35 cellular contexts compared by ENCODE assay signal in genomic region chr22:20756846-20757245, GRCh38. TPM values are rescaled to one million over a fixed set of nuclear protein-coding genes. Genes with fewer than 3 reads are reported as not detected.
"Had no signal": no experiment of that assay in that cellular context is flagged by ENCODE, and none has a peak within 500 bp of the region (broad histone marks: within the 10 kb centered on the region; RNA-seq: fewer than 3 reads in every experiment).

No MANE protein-coding gene starts in this region.

- ATAC-seq: activated CD4-positive, alpha-beta T cell treated with anti-CD3 and anti-CD28 coated beads for 36 hours; activated CD8-positive, alpha-beta memory T cell treated with anti-CD3 and anti-CD28 coated beads, Interleukin-2, amount 10 ng/mL, durations not matched to agents 7 days and 5 days; activated CD8-positive, alpha-beta T cell treated with anti-CD3 and anti-CD28 coated beads, Interleukin-2, amount 10 ng/mL, durations not matched to agents 7 days and 5 days; activated T-cell treated with anti-CD3 and anti-CD28 coated beads, Interleukin-2, amount 50 U/mL, for 72 hours; effector memory CD8-positive, alpha-beta T cell; foreskin keratinocyte; gastrocnemius medialis; heart left ventricle; T-cell had no signal

- H3K27ac Mint-ChIP-seq: activated CD4-positive, alpha-beta memory T cell treated with anti-CD3 and anti-CD28 coated beads for 36 hours; activated CD4-positive, alpha-beta T cell treated with anti-CD3 and anti-CD28 coated beads for 36 hours; activated CD4-positive, alpha-beta T cell treated with anti-CD3 and anti-CD28 coated beads, Interleukin-2, amount 10 ng/mL, durations not matched to agents 24 days and 14 days; activated CD8-positive, alpha-beta memory T cell treated with anti-CD3 and anti-CD28 coated beads, Interleukin-2, amount 10 ng/mL, durations not matched to agents 7 days and 5 days; activated CD8-positive, alpha-beta T cell treated with anti-CD3 and anti-CD28 coated beads, Interleukin-2, amount 10 ng/mL, durations not matched to agents 7 days and 5 days; activated naive CD4-positive, alpha-beta T cell treated with anti-CD3 and anti-CD28 coated beads for 36 hours; activated naive CD8-positive, alpha-beta T cell; activated T-cell treated with anti-CD3 and anti-CD28 coated beads, Interleukin-2, amount 50 U/mL, for 24 hours; activated T-cell treated with anti-CD3 and anti-CD28 coated beads, Interleukin-2, amount 50 U/mL, for 72 hours; dendritic cell treated with granulocyte-macrophage colony-stimulating factor and Interleukin-4, amounts not matched to agents 40 ng/mL and 50 ng/mL, for 4 days; T-cell; T-helper 1 cell treated with Interleukin-12 subunit alpha and Interleukin-12 subunit beta and Interleukin-4 antibody, amounts not matched to agents 30 μg/mL and 1 μg/mL, for 36 hours; T-helper 2 cell treated with Interferon-gamma antibody and Interleukin-4, amounts not matched to agents 5 μg/mL and 100 μg/mL, for 36 hours had no signal

- DNase-seq: activated CD4-positive, alpha-beta memory T cell treated with anti-CD3 and anti-CD28 coated beads for 36 hours; activated CD4-positive, alpha-beta T cell treated with anti-CD3 and anti-CD28 coated beads for 36 hours; activated CD4-positive, alpha-beta T cell treated with anti-CD3 and anti-CD28 coated beads, Interleukin-2, amount 10 ng/mL, durations not matched to agents 24 days and 14 days; activated CD4-positive, CD25-positive, alpha-beta regulatory T cell; activated CD4-positive, CD25-positive, alpha-beta regulatory T cell treated with anti-CD3 and anti-CD28 coated beads, Interleukin-2, amount 50 U/mL, for 72 hours; activated CD8-positive, alpha-beta memory T cell treated with anti-CD3 and anti-CD28 coated beads, Interleukin-2, amount 10 ng/mL, durations not matched to agents 7 days and 5 days; activated CD8-positive, alpha-beta memory T cell treated with anti-CD3 and anti-CD28 coated beads, Interleukin-2, amount 50 U/mL, for 4 hours; activated CD8-positive, alpha-beta T cell treated with anti-CD3 and anti-CD28 coated beads, Interleukin-2, amount 10 ng/mL, durations not matched to agents 7 days and 5 days; activated effector memory CD4-positive, alpha-beta T cell treated with Interleukin-2 at 50 U/mL for 16 hours; activated naive CD4-positive, alpha-beta T cell treated with anti-CD3 and anti-CD28 coated beads for 36 hours; activated T-cell treated with anti-CD3 and anti-CD28 coated beads for 4 hours; activated T-cell treated with anti-CD3 and anti-CD28 coated beads, Interleukin-2, amount 50 U/mL, for 24 hours; activated T-cell treated with anti-CD3 and anti-CD28 coated beads, Interleukin-2, amount 50 U/mL, for 72 hours; amniotic stem cell; anterior cingulate cortex; brain microvascular endothelial cell; central memory CD4-positive, alpha-beta T cell; cerebellar nuclear complex; dorsolateral prefrontal cortex; effector memory CD8-positive, alpha-beta T cell; erythroblast; foreskin keratinocyte; gastrocnemius medialis; glutamatergic neuron; heart left ventricle; SW 1271; T-cell; T1000; WERI-Rb-1 had no signal

- H3K4me3 Mint-ChIP-seq: activated CD4-positive, alpha-beta memory T cell treated with anti-CD3 and anti-CD28 coated beads for 36 hours; activated CD4-positive, alpha-beta T cell treated with anti-CD3 and anti-CD28 coated beads for 36 hours; activated CD4-positive, alpha-beta T cell treated with anti-CD3 and anti-CD28 coated beads, Interleukin-2, amount 10 ng/mL, durations not matched to agents 24 days and 14 days; activated CD8-positive, alpha-beta memory T cell treated with anti-CD3 and anti-CD28 coated beads, Interleukin-2, amount 10 ng/mL, durations not matched to agents 7 days and 5 days; activated CD8-positive, alpha-beta T cell treated with anti-CD3 and anti-CD28 coated beads, Interleukin-2, amount 10 ng/mL, durations not matched to agents 7 days and 5 days; activated naive CD4-positive, alpha-beta T cell treated with anti-CD3 and anti-CD28 coated beads for 36 hours; activated naive CD8-positive, alpha-beta T cell; activated T-cell treated with anti-CD3 and anti-CD28 coated beads, Interleukin-2, amount 50 U/mL, for 24 hours; activated T-cell treated with anti-CD3 and anti-CD28 coated beads, Interleukin-2, amount 50 U/mL, for 72 hours; dendritic cell treated with granulocyte-macrophage colony-stimulating factor and Interleukin-4, amounts not matched to agents 40 ng/mL and 50 ng/mL, for 4 days; effector memory CD8-positive, alpha-beta T cell; T-cell; T-helper 1 cell treated with Interleukin-12 subunit alpha and Interleukin-12 subunit beta and Interleukin-4 antibody, amounts not matched to agents 30 μg/mL and 1 μg/mL, for 36 hours; T-helper 2 cell treated with Interferon-gamma antibody and Interleukin-4, amounts not matched to agents 5 μg/mL and 100 μg/mL, for 36 hours had no signal

- H3K27me3 Mint-ChIP-seq: activated CD4-positive, alpha-beta memory T cell treated with anti-CD3 and anti-CD28 coated beads for 36 hours; activated CD4-positive, alpha-beta T cell treated with anti-CD3 and anti-CD28 coated beads for 36 hours; activated CD4-positive, alpha-beta T cell treated with anti-CD3 and anti-CD28 coated beads, Interleukin-2, amount 10 ng/mL, durations not matched to agents 24 days and 14 days; activated CD8-positive, alpha-beta memory T cell treated with anti-CD3 and anti-CD28 coated beads, Interleukin-2, amount 10 ng/mL, durations not matched to agents 7 days and 5 days; activated naive CD8-positive, alpha-beta T cell; activated T-cell treated with anti-CD3 and anti-CD28 coated beads, Interleukin-2, amount 50 U/mL, for 24 hours; dendritic cell treated with granulocyte-macrophage colony-stimulating factor and Interleukin-4, amounts not matched to agents 40 ng/mL and 50 ng/mL, for 4 days; effector memory CD8-positive, alpha-beta T cell; T-cell had no signal

- H3K9me3 Mint-ChIP-seq: activated CD4-positive, alpha-beta memory T cell treated with anti-CD3 and anti-CD28 coated beads for 36 hours; activated CD4-positive, alpha-beta T cell treated with anti-CD3 and anti-CD28 coated beads, Interleukin-2, amount 10 ng/mL, durations not matched to agents 24 days and 14 days; activated naive CD4-positive, alpha-beta T cell treated with anti-CD3 and anti-CD28 coated beads for 36 hours; activated T-cell treated with anti-CD3 and anti-CD28 coated beads, Interleukin-2, amount 50 U/mL, for 24 hours; activated T-cell treated with anti-CD3 and anti-CD28 coated beads, Interleukin-2, amount 50 U/mL, for 72 hours; dendritic cell treated with granulocyte-macrophage colony-stimulating factor and Interleukin-4, amounts not matched to agents 40 ng/mL and 50 ng/mL, for 4 days; effector memory CD8-positive, alpha-beta T cell; T-cell; T-helper 1 cell treated with Interleukin-12 subunit alpha and Interleukin-12 subunit beta and Interleukin-4 antibody, amounts not matched to agents 30 μg/mL and 1 μg/mL, for 36 hours; T-helper 2 cell treated with Interferon-gamma antibody and Interleukin-4, amounts not matched to agents 5 μg/mL and 100 μg/mL, for 36 hours had no signal

- H3K4me1 Mint-ChIP-seq: activated CD4-positive, alpha-beta T cell treated with anti-CD3 and anti-CD28 coated beads for 36 hours; activated CD4-positive, alpha-beta T cell treated with anti-CD3 and anti-CD28 coated beads, Interleukin-2, amount 10 ng/mL, durations not matched to agents 24 days and 14 days; T-cell had no signal

RNA-seq across cellular contexts. Expression of gene SERPIND1, which starts 17.1 kb away (rescaled TPM):
- total RNA-seq: activated CD4-positive, alpha-beta memory T cell treated with anti-CD3 and anti-CD28 coated beads for 36 hours; activated CD4-positive, alpha-beta T cell treated with anti-CD3 and anti-CD28 coated beads for 36 hours; activated CD4-positive, alpha-beta T cell treated with anti-CD3 and anti-CD28 coated beads, Interleukin-2, amount 10 ng/mL, durations not matched to agents 24 days and 14 days; activated CD8-positive, alpha-beta memory T cell treated with anti-CD3 and anti-CD28 coated beads for 36 hours; activated CD8-positive, alpha-beta memory T cell treated with anti-CD3 and anti-CD28 coated beads, Interleukin-2, amount 10 ng/mL, durations not matched to agents 7 days and 5 days; activated CD8-positive, alpha-beta T cell treated with anti-CD3 and anti-CD28 coated beads, Interleukin-2, amount 10 ng/mL, durations not matched to agents 7 days and 5 days; activated naive CD4-positive, alpha-beta T cell treated with anti-CD3 and anti-CD28 coated beads for 36 hours; activated T-cell treated with anti-CD3 and anti-CD28 coated beads, Interleukin-2, amount 50 U/mL, for 72 hours; astrocyte; foreskin keratinocyte had no signal
